Comparison of ENCODE assay signal across 9 cellular contexts in the genomic region with DNA sequence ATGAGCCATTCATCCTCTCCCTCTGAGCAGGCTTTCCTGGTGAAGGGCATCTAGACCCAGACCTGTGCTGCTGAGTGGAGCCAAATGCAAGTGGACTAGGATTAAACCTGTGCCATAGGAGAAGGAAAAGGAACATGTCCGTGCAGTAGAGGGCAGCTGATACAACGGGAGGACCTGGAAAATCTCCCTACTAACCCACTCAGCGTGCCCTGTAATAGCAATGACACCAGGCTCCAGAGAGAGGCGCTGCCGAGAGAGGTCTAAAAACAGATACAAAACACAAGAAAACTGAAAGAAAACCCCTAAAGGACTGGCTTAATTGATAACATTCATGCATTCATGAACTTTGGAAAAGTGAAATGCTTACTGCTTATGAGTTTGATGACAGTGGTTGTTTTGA.
DNase-seq lines count a peak whose midpoint lies in the region; TF ChIP-seq lines count a peak whose summit lies in the region.
"Had no signal": no experiment of that assay in that cellular context is flagged by ENCODE, and none has a peak within 500 bp of the region (broad histone marks: within the 10 kb centered on the region; RNA-seq: fewer than 3 reads in every experiment).

No MANE protein-coding gene starts in this region.

- H3K4ac ChIP-seq in mesenchymal stem cell (ENCODE audit: low read depth in 1 of 2, low read length in 2 of 2) = peak overlapping the region in 1 of 2 experiments; percentile 71

- H4K8ac ChIP-seq in mesenchymal stem cell (ENCODE audit: low read length) = no peak overlapping the region

- no peak overlapping the region for H2BK5ac ChIP-seq in mesenchymal stem cell (ENCODE audit: low read depth, low read length, poor library complexity, severe bottlenecking)

- peak overlapping the region; percentile 38 to 74 for H2BK12ac ChIP-seq in mesenchymal stem cell (ENCODE audit: low read length in 2 of 2)

- WGBS in mesenchymal stem cell = 91% methylated on average over 3 of the region's 5 CpGs
- WGBS in transverse colon (ENCODE audit: low coverage in 1 of 2), 2 donors = 86% methylated on average over 4 to 5 of the region's 5 CpGs

- no peak overlapping the region for H2BK120ac ChIP-seq in mesenchymal stem cell (ENCODE audit: low read depth, low read length)

- H3K9ac ChIP-seq in mesenchymal stem cell (ENCODE audit: low read length) = peak overlapping the region; percentile 60
- H3K9ac ChIP-seq: KMS-11 had no signal

- H3K14ac ChIP-seq in mesenchymal stem cell (ENCODE audit: low read length in 2 of 2) = no peak overlapping the region

- no peak overlapping the region for H4K91ac ChIP-seq in mesenchymal stem cell (ENCODE audit: low read length)

- no peak overlapping the region for H3K4me2 ChIP-seq in mesenchymal stem cell (ENCODE audit: low read length, poor library complexity, severe bottlenecking)
- H3K4me2 ChIP-seq: KMS-11 had no signal

- TF ChIP-seq CTCF in choroid plexus epithelial cell (conservative IDR thresholded peaks at IDR 0.05; ENCODE audit: low read depth, low read length) (peak; percentile 35), transverse colon (IDR thresholded peaks at IDR 0.05) (no peak)

- H3K27me3 ChIP-seq in mesenchymal stem cell (ENCODE audit: control insufficient read depth in 1 of 2, insufficient read depth in 1 of 2, low read length in 2 of 2) (no peaks in the 10 kb centered on the region), transverse colon (no peaks in the 10 kb centered on the region)

- H3K79me1 ChIP-seq in mesenchymal stem cell (replicated peaks; ENCODE audit: low read length, poor library complexity, severe bottlenecking) = peaks cover 26% of the 10 kb centered on the region

- H3K9me3 ChIP-seq in mesenchymal stem cell (ENCODE audit: control insufficient read depth, low read length) (no peaks in the 10 kb centered on the region), transverse colon (no peaks in the 10 kb centered on the region)

- H3K4me3 ChIP-seq in choroid plexus epithelial cell (ENCODE audit: low read depth, low read length) (no peak overlapping the region), mesenchymal stem cell (ENCODE audit: insufficient read depth in 1 of 2, low read depth in 1 of 2, low read length in 2 of 2) (peak overlapping the region in 1 of 2 experiments; percentile 31), transverse colon (no peak overlapping the region)

- peaks cover 25 to 40% of the 10 kb centered on the region in 2 experiments for H3K36me3 ChIP-seq in mesenchymal stem cell (ENCODE audit: control insufficient read depth in 1 of 2, insufficient read depth in 2 of 2, low read depth in 1 of 2, low read length in 2 of 2)
- peaks cover 0 to 6% (median 0%) of the 10 kb centered on the region in 4 donors for H3K36me3 ChIP-seq in transverse colon

- H3K4me1 ChIP-seq in mesenchymal stem cell (ENCODE audit: control insufficient read depth, insufficient read depth, low read depth, low read length) = peaks cover 41% of the 10 kb centered on the region
- H3K4me1 ChIP-seq in transverse colon = peaks cover 47 to 67% (median 54%) of the 10 kb centered on the region in 4 donors

- peak; percentile 24 for DNase-seq in NCI-H69 (lab: John Stamatoyannopoulos, UW)
- DNase-seq in choroid plexus epithelial cell (ENCODE audit: low read depth) = no peak
- no peak for DNase-seq in mesenchymal stem cell
- no peak for DNase-seq in transverse colon
- no peak for DNase-seq in pons (ENCODE audit: low spot score)
- DNase-seq in activated T-cell treated with anti-CD3 and anti-CD28 coated beads, Interleukin-2, amount 50 U/mL, for 1 hour = no peak
- DNase-seq in activated T-cell treated with anti-CD3 and anti-CD28 coated beads, Interleukin-2, amount 50 U/mL, for 48 hours = no peak
- DNase-seq: naive thymus-derived CD4-positive, alpha-beta T cell had no signal

- H3K27ac ChIP-seq in mesenchymal stem cell (ENCODE audit: low read length, poor library complexity, severe bottlenecking) = no peak overlapping the region
- H3K27ac ChIP-seq in transverse colon = peak overlapping the region; percentile 79 to 90 (median 84)
- H3K27ac ChIP-seq: KMS-11 had no signal

- peak overlapping the region; percentile 21 for H2AK5ac ChIP-seq in mesenchymal stem cell (ENCODE audit: low read length, severe bottlenecking)

- H3K23ac ChIP-seq in mesenchymal stem cell (ENCODE audit: low read length in 2 of 2) = no peak overlapping the region

- no peak overlapping the region for H2BK15ac ChIP-seq in mesenchymal stem cell (ENCODE audit: low read depth, poor library complexity, severe bottlenecking)

- intact Hi-C loops in transverse colon (cut with DNase I; ENCODE audit: low total_unique reads) = loop anchor here (2.0 kb wide), 1 partner anchor 107 kb away; no protein-coding TSS in a partner anchor

- no peak for TF ChIP-seq EP300 in transverse colon (IDR thresholded peaks at IDR 0.05; ENCODE audit: low read depth)

- no peak for TF ChIP-seq POLR2A in transverse colon (IDR thresholded peaks at IDR 0.05)

- in situ Hi-C loops in transverse colon (cut with MboI; ENCODE audit: low pct_ligation_motif_present in 1 of 4, low pct_unique_long_range_greater_than_20kb in 1 of 4, low sequenced_read_pairs in 3 of 4) = loop anchor here in 2 of 4 donors (5.0 to 25.0 kb wide), 2 partner anchors 110 to 470 kb away; partner anchors contain the start of gene ZMAT2 (in 1 of the 2)

- peak overlapping the region in 1 of 2 experiments; percentile 23 for H3K18ac ChIP-seq in mesenchymal stem cell (ENCODE audit: low read depth in 1 of 2, low read length in 2 of 2)

- H2AFZ ChIP-seq in mesenchymal stem cell (ENCODE audit: low read depth, low read length) = no peak overlapping the region
